Comparison of ENCODE assay signal across 23 cellular contexts in the genomic region with DNA sequence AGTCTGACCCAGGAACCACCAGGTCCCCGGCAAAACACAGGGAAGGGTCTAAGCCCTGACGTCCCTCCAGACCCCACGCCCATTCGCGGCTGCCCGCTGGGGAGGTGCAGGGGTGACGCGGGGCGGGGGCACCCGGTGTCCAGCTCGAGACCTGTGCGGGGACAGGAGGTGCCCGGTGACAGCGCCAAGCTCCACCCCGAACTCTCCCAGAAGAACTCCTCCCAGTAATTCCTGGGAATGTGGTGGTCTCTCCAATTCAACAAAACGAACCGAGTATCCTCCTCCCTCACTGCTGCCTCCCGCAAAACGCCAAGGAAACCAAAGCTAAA.
"Had no signal": no experiment of that assay in that cellular context is flagged by ENCODE, and none has a peak within 500 bp of the region (broad histone marks: within the 10 kb centered on the region; RNA-seq: fewer than 3 reads in every experiment).

No MANE protein-coding gene starts in this region.

- H3K36me3 ChIP-seq: MG63 had no signal

- H3K9me3 ChIP-seq: MG63, SK-N-SH had no signal

- ATAC-seq: Panc1, PC-3 had no signal

- H3K4me3 ChIP-seq: MG63 had no signal

- H3K27ac ChIP-seq: RWPE1 had no signal

- DNase-seq: KBM-7; MG63; NCI-H1092; NCI-H1105 treated with DMSO at 0.1 percent for 48 hours; NCI-H1417 treated with DMSO at 0.1 percent for 48 hours; NCI-H146; NCI-H1694 treated with DMSO at 0.1 percent for 48 hours; NCI-H1930; NCI-H2081; NCI-H2107; NCI-H226; NCI-H446; NCI-H510A; NCI-H524 treated with DMSO at 0.1 percent for 48 hours; NCI-H69; NCI-H774; NK-92 treated with Interleukin-12 subunit alpha and Interleukin-12 subunit beta, amount 100 ng/mL, for 24 hours; PC-3; SHP77; SK-N-SH; SW 1271 had no signal
